ENCODE assay signal across 1 cellular context in the genomic region with DNA sequence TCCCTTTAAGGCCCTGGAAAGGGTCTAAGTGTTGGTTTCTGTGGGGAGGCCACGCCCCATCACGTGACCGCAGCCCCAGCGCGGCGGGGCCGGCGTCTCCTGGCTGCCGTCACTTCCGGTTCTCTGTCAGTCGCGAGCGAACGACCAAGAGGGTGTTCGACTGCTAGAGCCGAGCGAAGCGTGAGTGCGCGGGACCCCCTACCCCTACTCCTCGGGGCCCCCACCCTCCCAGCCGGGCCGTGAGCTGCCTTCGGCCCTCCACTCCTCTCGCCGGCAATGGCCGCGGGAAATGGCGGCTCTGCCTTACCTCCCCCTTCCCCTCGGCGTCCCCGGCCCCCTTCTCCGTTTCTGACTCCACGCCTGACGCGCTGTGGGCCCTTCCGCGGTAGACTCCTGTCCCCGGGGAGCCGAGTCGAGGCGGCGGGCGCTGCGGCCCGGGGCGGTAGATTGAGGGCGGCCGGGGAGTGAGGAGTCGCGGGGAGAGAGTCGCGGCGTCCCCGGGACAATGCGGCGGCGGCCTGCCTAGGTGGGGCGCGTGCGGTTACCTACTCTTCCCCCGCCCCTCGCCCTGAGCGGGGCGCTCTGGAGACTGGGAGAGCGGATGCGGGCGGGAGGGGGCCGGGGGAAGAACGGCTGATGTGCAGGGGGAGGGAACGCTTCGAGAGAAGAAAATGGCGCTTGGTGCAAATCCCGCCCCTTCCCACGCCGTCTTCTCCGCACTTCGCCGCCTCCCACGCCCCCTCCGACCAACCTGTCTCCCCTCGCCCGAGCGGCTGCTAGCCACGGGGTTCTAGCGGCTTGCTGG.
TF ChIP-seq lines count a peak whose summit lies in the region.

A gene (plus strand): TSS at position 112 of the 805 bp plus-strand sequence. CDS start 2,956 bp downstream, outside the sequence.

TF ChIP-seq in GM23338, 12 proteins besides CTCF, POLR2A, EP300 and RAD21:
- TF ChIP-seq POLR2AphosphoS5 (IDR thresholded peaks at IDR 0.05; ENCODE audit: low read depth) (peak; percentile 86), EZH2 (IDR thresholded peaks at IDR 0.05; ENCODE audit: low read depth, unreplicated experiment) (no peak), EZH2phosphoT487 (IDR thresholded peaks at IDR 0.05; ENCODE audit: unreplicated experiment) (no peak), CREB1 (CRISPR knock-in tag; IDR thresholded peaks at IDR 0.05; ENCODE audit: low read depth) (peak; percentile 82), ZNF331 (CRISPR knock-in tag; IDR thresholded peaks at IDR 0.05; ENCODE audit: low read depth) (no peak), ZNF114 (CRISPR knock-in tag; IDR thresholded peaks at IDR 0.05) (no peak), STAT1 (IDR thresholded peaks at IDR 0.05; ENCODE audit: unreplicated experiment) (no peak), NANOG (IDR thresholded peaks at IDR 0.05; ENCODE audit: borderline replicate concordance) (no peak), JUNB (IDR thresholded peaks at IDR 0.05; ENCODE audit: unreplicated experiment) (no peak)
- TF ChIP-seq, protein P1, sequence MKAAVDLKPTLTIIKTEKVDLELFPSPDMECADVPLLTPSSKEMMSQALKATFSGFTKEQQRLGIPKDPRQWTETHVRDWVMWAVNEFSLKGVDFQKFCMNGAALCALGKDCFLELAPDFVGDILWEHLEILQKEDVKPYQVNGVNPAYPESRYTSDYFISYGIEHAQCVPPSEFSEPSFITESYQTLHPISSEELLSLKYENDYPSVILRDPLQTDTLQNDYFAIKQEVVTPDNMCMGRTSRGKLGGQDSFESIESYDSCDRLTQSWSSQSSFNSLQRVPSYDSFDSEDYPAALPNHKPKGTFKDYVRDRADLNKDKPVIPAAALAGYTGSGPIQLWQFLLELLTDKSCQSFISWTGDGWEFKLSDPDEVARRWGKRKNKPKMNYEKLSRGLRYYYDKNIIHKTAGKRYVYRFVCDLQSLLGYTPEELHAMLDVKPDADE (IDR thresholded peaks at IDR 0.05), result peak; percentile 52; the same call in 1 of the 2 replicates
- TF ChIP-seq, protein P2, sequence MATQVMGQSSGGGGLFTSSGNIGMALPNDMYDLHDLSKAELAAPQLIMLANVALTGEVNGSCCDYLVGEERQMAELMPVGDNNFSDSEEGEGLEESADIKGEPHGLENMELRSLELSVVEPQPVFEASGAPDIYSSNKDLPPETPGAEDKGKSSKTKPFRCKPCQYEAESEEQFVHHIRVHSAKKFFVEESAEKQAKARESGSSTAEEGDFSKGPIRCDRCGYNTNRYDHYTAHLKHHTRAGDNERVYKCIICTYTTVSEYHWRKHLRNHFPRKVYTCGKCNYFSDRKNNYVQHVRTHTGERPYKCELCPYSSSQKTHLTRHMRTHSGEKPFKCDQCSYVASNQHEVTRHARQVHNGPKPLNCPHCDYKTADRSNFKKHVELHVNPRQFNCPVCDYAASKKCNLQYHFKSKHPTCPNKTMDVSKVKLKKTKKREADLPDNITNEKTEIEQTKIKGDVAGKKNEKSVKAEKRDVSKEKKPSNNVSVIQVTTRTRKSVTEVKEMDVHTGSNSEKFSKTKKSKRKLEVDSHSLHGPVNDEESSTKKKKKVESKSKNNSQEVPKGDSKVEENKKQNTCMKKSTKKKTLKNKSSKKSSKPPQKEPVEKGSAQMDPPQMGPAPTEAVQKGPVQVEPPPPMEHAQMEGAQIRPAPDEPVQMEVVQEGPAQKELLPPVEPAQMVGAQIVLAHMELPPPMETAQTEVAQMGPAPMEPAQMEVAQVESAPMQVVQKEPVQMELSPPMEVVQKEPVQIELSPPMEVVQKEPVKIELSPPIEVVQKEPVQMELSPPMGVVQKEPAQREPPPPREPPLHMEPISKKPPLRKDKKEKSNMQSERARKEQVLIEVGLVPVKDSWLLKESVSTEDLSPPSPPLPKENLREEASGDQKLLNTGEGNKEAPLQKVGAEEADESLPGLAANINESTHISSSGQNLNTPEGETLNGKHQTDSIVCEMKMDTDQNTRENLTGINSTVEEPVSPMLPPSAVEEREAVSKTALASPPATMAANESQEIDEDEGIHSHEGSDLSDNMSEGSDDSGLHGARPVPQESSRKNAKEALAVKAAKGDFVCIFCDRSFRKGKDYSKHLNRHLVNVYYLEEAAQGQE (IDR thresholded peaks at IDR 0.05; ENCODE audit: unreplicated experiment), result no peak
- TF ChIP-seq, protein P3, sequence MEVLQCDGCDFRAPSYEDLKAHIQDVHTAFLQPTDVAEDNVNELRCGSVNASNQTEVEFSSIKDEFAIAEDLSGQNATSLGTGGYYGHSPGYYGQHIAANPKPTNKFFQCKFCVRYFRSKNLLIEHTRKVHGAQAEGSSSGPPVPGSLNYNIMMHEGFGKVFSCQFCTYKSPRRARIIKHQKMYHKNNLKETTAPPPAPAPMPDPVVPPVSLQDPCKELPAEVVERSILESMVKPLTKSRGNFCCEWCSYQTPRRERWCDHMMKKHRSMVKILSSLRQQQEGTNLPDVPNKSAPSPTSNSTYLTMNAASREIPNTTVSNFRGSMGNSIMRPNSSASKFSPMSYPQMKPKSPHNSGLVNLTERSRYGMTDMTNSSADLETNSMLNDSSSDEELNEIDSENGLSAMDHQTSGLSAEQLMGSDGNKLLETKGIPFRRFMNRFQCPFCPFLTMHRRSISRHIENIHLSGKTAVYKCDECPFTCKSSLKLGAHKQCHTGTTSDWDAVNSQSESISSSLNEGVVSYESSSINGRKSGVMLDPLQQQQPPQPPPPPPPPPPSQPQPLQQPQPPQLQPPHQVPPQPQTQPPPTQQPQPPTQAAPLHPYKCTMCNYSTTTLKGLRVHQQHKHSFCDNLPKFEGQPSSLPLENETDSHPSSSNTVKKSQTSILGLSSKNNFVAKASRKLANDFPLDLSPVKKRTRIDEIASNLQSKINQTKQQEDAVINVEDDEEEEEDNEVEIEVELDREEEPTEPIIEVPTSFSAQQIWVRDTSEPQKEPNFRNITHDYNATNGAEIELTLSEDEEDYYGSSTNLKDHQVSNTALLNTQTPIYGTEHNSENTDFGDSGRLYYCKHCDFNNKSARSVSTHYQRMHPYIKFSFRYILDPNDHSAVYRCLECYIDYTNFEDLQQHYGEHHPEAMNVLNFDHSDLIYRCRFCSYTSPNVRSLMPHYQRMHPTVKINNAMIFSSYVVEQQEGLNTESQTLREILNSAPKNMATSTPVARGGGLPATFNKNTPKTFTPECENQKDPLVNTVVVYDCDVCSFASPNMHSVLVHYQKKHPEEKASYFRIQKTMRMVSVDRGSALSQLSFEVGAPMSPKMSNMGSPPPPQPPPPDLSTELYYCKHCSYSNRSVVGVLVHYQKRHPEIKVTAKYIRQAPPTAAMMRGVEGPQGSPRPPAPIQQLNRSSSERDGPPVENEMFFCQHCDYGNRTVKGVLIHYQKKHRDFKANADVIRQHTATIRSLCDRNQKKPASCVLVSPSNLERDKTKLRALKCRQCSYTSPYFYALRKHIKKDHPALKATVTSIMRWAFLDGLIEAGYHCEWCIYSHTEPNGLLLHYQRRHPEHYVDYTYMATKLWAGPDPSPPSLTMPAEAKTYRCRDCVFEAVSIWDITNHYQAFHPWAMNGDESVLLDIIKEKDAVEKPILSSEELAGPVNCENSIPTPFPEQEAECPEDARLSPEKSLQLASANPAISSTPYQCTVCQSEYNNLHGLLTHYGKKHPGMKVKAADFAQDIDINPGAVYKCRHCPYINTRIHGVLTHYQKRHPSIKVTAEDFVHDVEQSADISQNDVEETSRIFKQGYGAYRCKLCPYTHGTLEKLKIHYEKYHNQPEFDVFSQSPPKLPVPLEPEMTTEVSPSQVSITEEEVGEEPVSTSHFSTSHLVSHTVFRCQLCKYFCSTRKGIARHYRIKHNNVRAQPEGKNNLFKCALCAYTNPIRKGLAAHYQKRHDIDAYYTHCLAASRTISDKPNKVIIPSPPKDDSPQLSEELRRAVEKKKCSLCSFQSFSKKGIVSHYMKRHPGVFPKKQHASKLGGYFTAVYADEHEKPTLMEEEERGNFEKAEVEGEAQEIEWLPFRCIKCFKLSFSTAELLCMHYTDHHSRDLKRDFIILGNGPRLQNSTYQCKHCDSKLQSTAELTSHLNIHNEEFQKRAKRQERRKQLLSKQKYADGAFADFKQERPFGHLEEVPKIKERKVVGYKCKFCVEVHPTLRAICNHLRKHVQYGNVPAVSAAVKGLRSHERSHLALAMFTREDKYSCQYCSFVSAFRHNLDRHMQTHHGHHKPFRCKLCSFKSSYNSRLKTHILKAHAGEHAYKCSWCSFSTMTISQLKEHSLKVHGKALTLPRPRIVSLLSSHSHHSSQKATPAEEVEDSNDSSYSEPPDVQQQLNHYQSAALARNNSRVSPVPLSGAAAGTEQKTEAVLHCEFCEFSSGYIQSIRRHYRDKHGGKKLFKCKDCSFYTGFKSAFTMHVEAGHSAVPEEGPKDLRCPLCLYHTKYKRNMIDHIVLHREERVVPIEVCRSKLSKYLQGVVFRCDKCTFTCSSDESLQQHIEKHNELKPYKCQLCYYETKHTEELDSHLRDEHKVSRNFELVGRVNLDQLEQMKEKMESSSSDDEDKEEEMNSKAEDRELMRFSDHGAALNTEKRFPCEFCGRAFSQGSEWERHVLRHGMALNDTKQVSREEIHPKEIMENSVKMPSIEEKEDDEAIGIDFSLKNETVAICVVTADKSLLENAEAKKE (CRISPR knock-in tag; IDR thresholded peaks at IDR 0.05), result no peak
